7 cellular contexts compared by ENCODE assay signal in genomic region chr1:79842811-79843210, GRCh38.
"Had no signal": no experiment of that assay in that cellular context is flagged by ENCODE, and none has a peak within 500 bp of the region (broad histone marks: within the 10 kb centered on the region; RNA-seq: fewer than 3 reads in every experiment).

No MANE protein-coding gene starts in this region.

- H3K27ac ChIP-seq: GM23248, HL-60 had no signal

- H3K4me3 ChIP-seq: GM23248, HAP-1 had no signal

- H3K4me1 ChIP-seq: HAP-1 had no signal

- H3K9ac ChIP-seq: GM23248 had no signal

- H3K36me3 ChIP-seq: HAP-1 had no signal

- H3K9me3 ChIP-seq: HAP-1 had no signal

- DNase-seq: GOT3, H7, HFFc6, KBM-7 had no signal

- H2AFZ ChIP-seq: GM23248 had no signal
